In genomic region chr4:93730760-93731159, GRCh38 we compare ENCODE assay signal across 17 cellular contexts.
"Had no signal": no experiment of that assay in that cellular context is flagged by ENCODE, and none has a peak within 500 bp of the region (broad histone marks: within the 10 kb centered on the region; RNA-seq: fewer than 3 reads in every experiment).

No MANE protein-coding gene starts in this region.

- H3K36me3 Mint-ChIP-seq: activated naive CD8-positive, alpha-beta T cell treated with anti-CD3 and anti-CD28 coated beads, Interleukin-2, amount 10 ng/mL, durations not matched to agents 7 days and 5 days; stimulated activated effector memory CD8-positive, alpha-beta T cell treated with anti-CD3 and anti-CD28 coated beads, Interleukin-12 subunit alpha, Interleukin-12 subunit beta, amount 100 ng/mL, for 72 hours had no signal

- H3K27me3 ChIP-seq: esophagus muscularis mucosa, gastroesophageal sphincter, heart left ventricle, right lobe of liver, testis, upper lobe of left lung had no signal

- H3K4me1 ChIP-seq: esophagus muscularis mucosa, gastroesophageal sphincter, heart left ventricle, right lobe of liver, testis, upper lobe of left lung had no signal

- H3K9me3 Mint-ChIP-seq: neural crest cell; T-helper 2 cell treated with Interferon-gamma antibody and Interleukin-4, amounts not matched to agents 5 μg/mL and 100 μg/mL, for 36 hours had no signal

- H3K27me3 Mint-ChIP-seq: activated CD4-positive, alpha-beta T cell treated with anti-CD3 and anti-CD28 coated beads for 36 hours; activated naive CD8-positive, alpha-beta T cell treated with anti-CD3 and anti-CD28 coated beads, Interleukin-2, amount 10 ng/mL, durations not matched to agents 7 days and 5 days; dendritic cell treated with granulocyte-macrophage colony-stimulating factor and Interleukin-4, amounts not matched to agents 40 ng/mL and 50 ng/mL, for 4 days had no signal

- H3K27ac ChIP-seq: esophagus muscularis mucosa, gastroesophageal sphincter, heart left ventricle, right lobe of liver, testis, upper lobe of left lung had no signal

- H3K4me3 ChIP-seq: esophagus muscularis mucosa, gastroesophageal sphincter, heart left ventricle, right lobe of liver, testis, upper lobe of left lung had no signal

- DNase-seq: activated CD4-positive, alpha-beta T cell treated with anti-CD3 and anti-CD28 coated beads for 36 hours; activated CD4-positive, alpha-beta T cell treated with anti-CD3 and anti-CD28 coated beads, Interleukin-2, amount 50 U/mL, for 48 hours; activated naive CD4-positive, alpha-beta T cell treated with Interleukin-2 at 50 U/mL for 16 hours; activated naive CD8-positive, alpha-beta T cell treated with anti-CD3 and anti-CD28 coated beads, Interleukin-2, amount 10 ng/mL, durations not matched to agents 7 days and 5 days; effector CD8-positive, alpha-beta T cell; left ventricle myocardium superior; right lobe of liver; stimulated activated CD4-positive, alpha-beta T cell treated with anti-CD3 and anti-CD28 coated beads, Interleukin-4, amount 100 ng/mL, for 24 hours; testis had no signal

- ATAC-seq: activated CD4-positive, alpha-beta T cell treated with anti-CD3 and anti-CD28 coated beads for 36 hours; gastroesophageal sphincter; heart left ventricle; left ventricle myocardium superior; right lobe of liver had no signal

- H3K27ac Mint-ChIP-seq: activated CD4-positive, alpha-beta T cell treated with anti-CD3 and anti-CD28 coated beads for 36 hours; activated naive CD8-positive, alpha-beta T cell treated with anti-CD3 and anti-CD28 coated beads, Interleukin-2, amount 10 ng/mL, durations not matched to agents 7 days and 5 days; dendritic cell treated with granulocyte-macrophage colony-stimulating factor and Interleukin-4, amounts not matched to agents 40 ng/mL and 50 ng/mL, for 4 days; stimulated activated effector memory CD8-positive, alpha-beta T cell treated with anti-CD3 and anti-CD28 coated beads, Interleukin-12 subunit alpha, Interleukin-12 subunit beta, amount 100 ng/mL, for 72 hours; T-helper 2 cell treated with Interferon-gamma antibody and Interleukin-4, amounts not matched to agents 5 μg/mL and 100 μg/mL, for 36 hours had no signal

- H3K9me3 ChIP-seq: esophagus muscularis mucosa, gastroesophageal sphincter, right lobe of liver, testis, upper lobe of left lung had no signal

- H3K4me3 Mint-ChIP-seq: activated CD4-positive, alpha-beta T cell treated with anti-CD3 and anti-CD28 coated beads for 36 hours; activated naive CD8-positive, alpha-beta T cell treated with anti-CD3 and anti-CD28 coated beads, Interleukin-2, amount 10 ng/mL, durations not matched to agents 7 days and 5 days; dendritic cell treated with granulocyte-macrophage colony-stimulating factor and Interleukin-4, amounts not matched to agents 40 ng/mL and 50 ng/mL, for 4 days; neural crest cell; stimulated activated effector memory CD8-positive, alpha-beta T cell treated with anti-CD3 and anti-CD28 coated beads, Interleukin-12 subunit alpha, Interleukin-12 subunit beta, amount 100 ng/mL, for 72 hours; T-helper 2 cell treated with Interferon-gamma antibody and Interleukin-4, amounts not matched to agents 5 μg/mL and 100 μg/mL, for 36 hours had no signal

- H3K36me3 ChIP-seq: esophagus muscularis mucosa, gastroesophageal sphincter, heart left ventricle, right lobe of liver, upper lobe of left lung had no signal

- H3K4me1 Mint-ChIP-seq: activated CD4-positive, alpha-beta T cell treated with anti-CD3 and anti-CD28 coated beads for 36 hours; activated naive CD8-positive, alpha-beta T cell treated with anti-CD3 and anti-CD28 coated beads, Interleukin-2, amount 10 ng/mL, durations not matched to agents 7 days and 5 days; stimulated activated effector memory CD8-positive, alpha-beta T cell treated with anti-CD3 and anti-CD28 coated beads, Interleukin-12 subunit alpha, Interleukin-12 subunit beta, amount 100 ng/mL, for 72 hours had no signal
